9 cellular contexts compared by ENCODE assay signal in genomic region chr11:57482782-57483569, GRCh38. TPM values are rescaled to one million over a fixed set of nuclear protein-coding genes. Genes with fewer than 3 reads are reported as not detected.
DNase-seq lines count a peak whose midpoint lies in the region; ATAC-seq and TF ChIP-seq lines count a peak whose summit lies in the region.
"Had no signal": no experiment of that assay in that cellular context is flagged by ENCODE, and none has a peak within 500 bp of the region (broad histone marks: within the 10 kb centered on the region; RNA-seq: fewer than 3 reads in every experiment).

No MANE protein-coding gene starts in this region.

- peak in 6 of 7 experiments; percentile 15 to 39 (median 32) for TF ChIP-seq CTCF in body of pancreas (IDR thresholded peaks at IDR 0.05)
- TF ChIP-seq CTCF in kidney epithelial cell (IDR thresholded peaks at IDR 0.05; ENCODE audit: insufficient read depth, low read length, poor library complexity, severe bottlenecking): peak; percentile 64

- H3K9ac ChIP-seq in ES-I3 (ENCODE audit: low read depth, low read length): peak overlapping the region; percentile 67

- peak overlapping the region in 1 of 4 donors; percentile 9 for H3K27ac ChIP-seq in body of pancreas

- DNase-seq in T-helper 2 cell (peak; percentile 34 to 51 (median 44)), body of pancreas (no peak), kidney epithelial cell (ENCODE audit: low read depth) (no peak), SHP77 (lab: John Stamatoyannopoulos, UW) (no peak)
- DNase-seq in stimulated activated CD8-positive, alpha-beta memory T cell treated with anti-CD3 and anti-CD28 coated beads, Interleukin-12 subunit alpha, Interleukin-12 subunit beta, amount 100 ng/mL, for 4 hours (ENCODE audit: low read depth): peak; percentile 58

- ATAC-seq in HG03354 (IDR thresholded peaks at IDR 0.05; ENCODE audit: poor library complexity, severe bottlenecking, unreplicated experiment) (peak; percentile 54), body of pancreas (no peak), GM19395 (IDR thresholded peaks at IDR 0.05; ENCODE audit: unreplicated experiment) (no peak)

- no peak for TF ChIP-seq POLR2A in body of pancreas (IDR thresholded peaks at IDR 0.05)

- H3K4me1 ChIP-seq in ES-I3 (ENCODE audit: insufficient read depth, low read length) (peaks cover 16% of the 10 kb centered on the region), body of pancreas (peaks cover 31% of the 10 kb centered on the region)

- intact Hi-C loops in body of pancreas (cut with DNase I): no loop called here

- no peaks in the 10 kb centered on the region for H3K36me3 ChIP-seq in ES-I3 (ENCODE audit: insufficient read depth, low read length)
- peaks cover 6 to 16% of the 10 kb centered on the region in 2 donors for H3K36me3 ChIP-seq in body of pancreas (replicated peaks in 1 of 2; ENCODE audit: insufficient read depth in 1 of 2, low read depth in 2 of 2)
- no peaks in the 10 kb centered on the region for H3K36me3 ChIP-seq in kidney epithelial cell (ENCODE audit: control insufficient read depth, insufficient read depth, low read length)

- H3K27me3 ChIP-seq in body of pancreas: no peaks in the 10 kb centered on the region
- H3K27me3 ChIP-seq in kidney epithelial cell (ENCODE audit: control insufficient read depth, insufficient read depth, low read length): peaks cover 37% of the 10 kb centered on the region

- H3K4me3 ChIP-seq in body of pancreas (no peak overlapping the region), kidney epithelial cell (ENCODE audit: low read depth, low read length) (peak overlapping the region; percentile 30)

- H3K9me3 ChIP-seq in ES-I3 (ENCODE audit: control insufficient read depth, insufficient read depth, low read length) (no peaks in the 10 kb centered on the region), body of pancreas (no peaks in the 10 kb centered on the region)

- WGBS in body of pancreas, 2 donors: 45 to 66% methylated on average over 44 of the region's 52 CpGs

RNA-seq across cellular contexts. Expression of gene RTN4RL2, which starts 22.6 kb away (rescaled TPM):
- 1 to 10 TPM in 1 of 2 donors, under 1 TPM in 1; 0.99 to 3.4 TPM for total RNA-seq in body of pancreas
- total RNA-seq in kidney epithelial cell: 0.48 and 0.67 TPM in 2 replicates

RNA-seq across cellular contexts. Expression of gene SLC43A1, which starts 32.5 kb away (rescaled TPM):
- total RNA-seq in body of pancreas: 100 to 1,000 TPM in 1 of 2 donors, 10 to 100 TPM in 1; 87.7 to 128 TPM
- total RNA-seq in kidney epithelial cell: 12.5 and 16.7 TPM in 2 replicates

RNA-seq across cellular contexts. Expression of gene TIMM10, which starts 47.6 kb away (rescaled TPM):
- total RNA-seq in body of pancreas (10 to 100 TPM in 1 of 2 donors, 1 to 10 TPM in 1; 5.6 to 24.4 TPM), kidney epithelial cell (49.6 and 66.4 TPM in 2 replicates)

RNA-seq across cellular contexts. Expression of gene SMTNL1, which starts 54.4 kb away (rescaled TPM):
- total RNA-seq in body of pancreas: not detected
- not detected in 2 replicates for total RNA-seq in kidney epithelial cell
- total RNA-seq: T-helper 2 cell treated with Interferon-gamma antibody and Interleukin-4, amounts not matched to agents 100 ng/mL and 5 ng/mL, for 36 hours had no signal

RNA-seq across cellular contexts. Expression of gene SLC43A3, which starts 56.1 kb away (rescaled TPM):
- 10 to 100 TPM; 23.1 to 30.0 TPM for total RNA-seq in body of pancreas
- 108 and 155 TPM in 2 replicates for total RNA-seq in kidney epithelial cell

Comparison
In these comparisons a context has a peak if more than half of its experiments do, and no peak if none do; other contexts are left out.
1. DNase-seq: peak in T-helper 2 cell (5 of 5) and stimulated activated CD8-positive, alpha-beta memory T cell treated with anti-CD3 and anti-CD28 coated beads, Interleukin-12 subunit alpha, Interleukin-12 subunit beta, amount 100 ng/mL, for 4 hours (single experiment); none in body of pancreas (0 of 4), kidney epithelial cell (single experiment) and SHP77 (0 of 2).